23 cellular contexts compared by ENCODE assay signal in genomic region chr11:1856306-1857005, GRCh38. TPM values are rescaled to one million over a fixed set of nuclear protein-coding genes. Genes with fewer than 3 reads are reported as not detected.
DNase-seq lines count a peak whose midpoint lies in the region; ATAC-seq and TF ChIP-seq lines count a peak whose summit lies in the region.
"Had no signal": no experiment of that assay in that cellular context is flagged by ENCODE, and none has a peak within 500 bp of the region (broad histone marks: within the 10 kb centered on the region; RNA-seq: fewer than 3 reads in every experiment).

No MANE protein-coding gene starts in this region.

- H3K36me3 Mint-ChIP-seq in activated T-cell treated with anti-CD3 and anti-CD28 coated beads, Interleukin-2, amount 50 U/mL, for 72 hours (ENCODE audit: insufficient read depth in 2 of 2), result peaks cover 2 to 3% of the 10 kb centered on the region in 2 donors
- H3K36me3 Mint-ChIP-seq in IgD-negative memory B cell (peaks cover 4% of the 10 kb centered on the region), progenitor cell of endocrine pancreas (ENCODE audit: insufficient read depth) (no peaks in the 10 kb centered on the region)
- peaks cover 17% of the 10 kb centered on the region for H3K36me3 Mint-ChIP-seq in central memory CD8-positive, alpha-beta T cell (ENCODE audit: insufficient read depth)

- no peak overlapping the region for H3K27ac Mint-ChIP-seq in activated T-cell treated with anti-CD3 and anti-CD28 coated beads, Interleukin-2, amount 50 U/mL, for 72 hours
- H3K27ac Mint-ChIP-seq in IgD-negative memory B cell, result peak overlapping the region in 2 of 3 donors; percentile 81 to 95
- no peak overlapping the region for H3K27ac Mint-ChIP-seq in central memory CD8-positive, alpha-beta T cell (ENCODE audit: low read depth)
- H3K27ac Mint-ChIP-seq in progenitor cell of endocrine pancreas, result peak overlapping the region; percentile 73

- TF ChIP-seq CTCF in progenitor cell of endocrine pancreas (IDR thresholded peaks at IDR 0.05; ENCODE audit: unreplicated experiment), result no peak

- no peak for DNase-seq in activated T-cell treated with anti-CD3 and anti-CD28 coated beads, Interleukin-2, amount 50 U/mL, for 72 hours
- DNase-seq in activated T-cell treated with anti-CD3 and anti-CD28 coated beads, Interleukin-2, amount 50 U/mL, for 1 hour, result no peak
- DNase-seq in central memory CD8-positive, alpha-beta T cell (ENCODE audit: low spot score in 2 of 2), result no peak
- DNase-seq in progenitor cell of endocrine pancreas (ENCODE audit: low spot score, unreplicated experiment) (no peak), T1000 (lab: John Stamatoyannopoulos, UW) (no peak), kidney glomerular epithelial cell (lab: John Stamatoyannopoulos, UW) (no peak)
- DNase-seq: activated CD4-positive, CD25-positive, alpha-beta regulatory T cell; COR-L47; erythroblast; gastrocnemius medialis; left ventricle myocardium inferior; NCI-H2029; NCI-H510A; SHP77 had no signal

- no peaks in the 10 kb centered on the region for H3K9me3 Mint-ChIP-seq in activated T-cell treated with anti-CD3 and anti-CD28 coated beads, Interleukin-2, amount 50 U/mL, for 72 hours
- H3K9me3 Mint-ChIP-seq in IgD-negative memory B cell (no peaks in the 10 kb centered on the region), progenitor cell of endocrine pancreas (ENCODE audit: low read depth) (no peaks in the 10 kb centered on the region)
- H3K9me3 Mint-ChIP-seq in central memory CD8-positive, alpha-beta T cell, result no peaks in the 10 kb centered on the region

- ATAC-seq in activated T-cell treated with anti-CD3 and anti-CD28 coated beads, Interleukin-2, amount 50 U/mL, for 72 hours (replicated peaks in 1 of 2), result no peak
- ATAC-seq in central memory CD8-positive, alpha-beta T cell (replicated peaks; ENCODE audit: extremely low read depth, poor library complexity, severe bottlenecking), result no peak
- no peak for ATAC-seq in HG02840 (IDR thresholded peaks at IDR 0.05; ENCODE audit: low FRiP score, unreplicated experiment)

- H3K27me3 Mint-ChIP-seq in activated T-cell treated with anti-CD3 and anti-CD28 coated beads, Interleukin-2, amount 50 U/mL, for 72 hours (ENCODE audit: low read depth), result no peaks in the 10 kb centered on the region
- H3K27me3 Mint-ChIP-seq in IgD-negative memory B cell (peaks cover 1% of the 10 kb centered on the region), progenitor cell of endocrine pancreas (peaks cover 10% of the 10 kb centered on the region)
- no peaks in the 10 kb centered on the region for H3K27me3 Mint-ChIP-seq in central memory CD8-positive, alpha-beta T cell

- peaks cover 29% of the 10 kb centered on the region for H3K4me1 Mint-ChIP-seq in activated T-cell treated with anti-CD3 and anti-CD28 coated beads, Interleukin-2, amount 50 U/mL, for 72 hours (ENCODE audit: low read depth)
- H3K4me1 Mint-ChIP-seq in IgD-negative memory B cell (peaks cover 6 to 21% (median 17%) of the 10 kb centered on the region in 3 donors), progenitor cell of endocrine pancreas (ENCODE audit: low read depth) (no peaks in the 10 kb centered on the region)
- peaks cover 26% of the 10 kb centered on the region for H3K4me1 Mint-ChIP-seq in central memory CD8-positive, alpha-beta T cell

- H3K4me3 Mint-ChIP-seq in activated T-cell treated with anti-CD3 and anti-CD28 coated beads, Interleukin-2, amount 50 U/mL, for 72 hours, result peak overlapping the region; percentile 19 to 93
- H3K4me3 Mint-ChIP-seq in IgD-negative memory B cell (peak overlapping the region; percentile 21 to 96 (median 88)), progenitor cell of endocrine pancreas (ENCODE audit: low read depth) (no peak overlapping the region)
- peak overlapping the region; percentile 99 for H3K4me3 Mint-ChIP-seq in central memory CD8-positive, alpha-beta T cell

RNA-seq across cellular contexts. Expression of gene LSP1, which starts 3.6 kb away (rescaled TPM):
- 100 to 1,000 TPM; 301 to 312 TPM for total RNA-seq in activated T-cell treated with anti-CD3 and anti-CD28 coated beads, Interleukin-2, amount 50 U/mL, for 72 hours
- polyA plus RNA-seq in IgD-negative memory B cell, result 841 TPM
- total RNA-seq in progenitor cell of endocrine pancreas, result not detected in 2 replicates
- polyA plus RNA-seq: AG04450 had no signal

RNA-seq across cellular contexts. Expression of gene TNNI2, which starts 17.7 kb away (rescaled TPM):
- total RNA-seq in activated T-cell treated with anti-CD3 and anti-CD28 coated beads, Interleukin-2, amount 50 U/mL, for 72 hours, result 1 to 10 TPM; 1.2 TPM
- polyA plus RNA-seq in IgD-negative memory B cell, result 8.0 TPM
- total RNA-seq in progenitor cell of endocrine pancreas, result 0.55 and 0.69 TPM in 2 replicates
- total RNA-seq: Daoy, dermis microvascular lymphatic vessel endothelial cell, left ventricle myocardium inferior, vagina had no signal
- polyA plus RNA-seq: AG04450 had no signal

RNA-seq across cellular contexts. Expression of gene SYT8, which starts 21.7 kb away (rescaled TPM):
- total RNA-seq in activated T-cell treated with anti-CD3 and anti-CD28 coated beads, Interleukin-2, amount 50 U/mL, for 72 hours, result not detected
- not detected for polyA plus RNA-seq in IgD-negative memory B cell
- 0.69 and 1.5 TPM in 2 replicates for total RNA-seq in progenitor cell of endocrine pancreas
- total RNA-seq: Daoy; gastrocnemius medialis; left ventricle myocardium inferior; T-helper 2 cell treated with Interferon-gamma antibody and Interleukin-4, amounts not matched to agents 100 ng/mL and 5 ng/mL, for 36 hours had no signal
- polyA plus RNA-seq: AG04450 had no signal

RNA-seq across cellular contexts. Expression of gene PRR33, which starts 35.2 kb away (rescaled TPM):
- not detected for total RNA-seq in activated T-cell treated with anti-CD3 and anti-CD28 coated beads, Interleukin-2, amount 50 U/mL, for 72 hours
- polyA plus RNA-seq in IgD-negative memory B cell, result 0.60 TPM
- not detected in 2 replicates for total RNA-seq in progenitor cell of endocrine pancreas
- total RNA-seq: bronchial epithelial cell; Daoy; dermis microvascular lymphatic vessel endothelial cell; suprapubic skin; T-helper 2 cell treated with Interferon-gamma antibody and Interleukin-4, amounts not matched to agents 100 ng/mL and 5 ng/mL, for 36 hours; vagina had no signal
- polyA plus RNA-seq: AG04450 had no signal

Comparison
In these comparisons a context has a peak if more than half of its experiments do, and no peak if none do; other contexts are left out.
1. H3K27ac Mint-ChIP-seq: peak in IgD-negative memory B cell (2 of 3) and progenitor cell of endocrine pancreas (single experiment); none in activated T-cell treated with anti-CD3 and anti-CD28 coated beads, Interleukin-2, amount 50 U/mL, for 72 hours (single experiment) and central memory CD8-positive, alpha-beta T cell (single experiment).
2. RNA of gene LSP1, which starts 3.6 kb away (total RNA-seq): 301 to 312 TPM in activated T-cell treated with anti-CD3 and anti-CD28 coated beads, Interleukin-2, amount 50 U/mL, for 72 hours; not detected in progenitor cell of endocrine pancreas; every median in the first group is over 100 times any median in the second.